ENCODE assay signal across 12 cellular contexts in the genomic region with DNA sequence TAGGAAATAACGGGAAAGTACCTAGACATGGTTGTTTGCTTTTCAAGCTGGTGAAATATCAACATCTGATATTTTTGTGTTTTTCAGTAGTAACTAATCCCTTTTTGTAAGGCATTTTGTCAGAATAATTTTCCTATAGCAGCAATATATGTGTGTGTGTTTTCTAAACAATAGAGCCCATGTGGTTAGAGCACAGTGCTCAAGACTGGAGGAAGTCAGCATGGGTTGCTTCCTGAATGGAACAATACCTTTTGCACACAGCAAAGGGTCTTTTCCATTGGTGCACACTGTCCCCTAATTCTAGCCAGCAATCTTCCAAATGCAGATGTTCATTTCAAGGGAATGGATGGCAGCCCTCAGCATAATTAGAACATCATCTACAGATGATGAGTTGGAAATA.
DNase-seq lines count a peak whose midpoint lies in the region; ATAC-seq and TF ChIP-seq lines count a peak whose summit lies in the region.
"Had no signal": no experiment of that assay in that cellular context is flagged by ENCODE, and none has a peak within 500 bp of the region (broad histone marks: within the 10 kb centered on the region; RNA-seq: fewer than 3 reads in every experiment).

No MANE protein-coding gene starts in this region.

- H3K27ac Mint-ChIP-seq in progenitor cell of endocrine pancreas = peak overlapping the region; percentile 97
- H3K27ac Mint-ChIP-seq: activated CD4-positive, alpha-beta T cell treated with anti-CD3 and anti-CD28 coated beads, Interleukin-2, amount 10 ng/mL, durations not matched to agents 7 days and 5 days had no signal

- no peaks in the 10 kb centered on the region for H3K36me3 Mint-ChIP-seq in progenitor cell of endocrine pancreas (ENCODE audit: insufficient read depth)

- H3K27ac ChIP-seq in caudate nucleus (ENCODE audit: low read depth, low read length) = peak overlapping the region; percentile 76
- peak overlapping the region; percentile 79 for H3K27ac ChIP-seq in right cardiac atrium (ENCODE audit: low read length)
- H3K27ac ChIP-seq in upper lobe of right lung = peak overlapping the region; percentile 43

- H3K9me3 ChIP-seq in right cardiac atrium (ENCODE audit: control insufficient read depth, low read length) (no peaks in the 10 kb centered on the region), upper lobe of right lung (no peaks in the 10 kb centered on the region)

- peaks cover 44% of the 10 kb centered on the region for H3K4me1 Mint-ChIP-seq in progenitor cell of endocrine pancreas (ENCODE audit: low read depth)
- H3K4me1 Mint-ChIP-seq: activated CD4-positive, alpha-beta T cell treated with anti-CD3 and anti-CD28 coated beads, Interleukin-2, amount 10 ng/mL, durations not matched to agents 7 days and 5 days had no signal

- TF ChIP-seq CTCF in progenitor cell of endocrine pancreas (IDR thresholded peaks at IDR 0.05; ENCODE audit: unreplicated experiment) (no peak), upper lobe of right lung (IDR thresholded peaks at IDR 0.05) (no peak)

- H3K27me3 ChIP-seq in right cardiac atrium (ENCODE audit: control insufficient read depth, insufficient read depth) = no peaks in the 10 kb centered on the region
- no peaks in the 10 kb centered on the region for H3K27me3 ChIP-seq in upper lobe of right lung

- H3K4me3 Mint-ChIP-seq in progenitor cell of endocrine pancreas (ENCODE audit: low read depth) = no peak overlapping the region
- H3K4me3 Mint-ChIP-seq: activated CD4-positive, alpha-beta T cell treated with anti-CD3 and anti-CD28 coated beads, Interleukin-2, amount 10 ng/mL, durations not matched to agents 7 days and 5 days had no signal

- 47% methylated on average over 1 of the region's 1 CpG for WGBS in right cardiac atrium

- H3K9me3 Mint-ChIP-seq in progenitor cell of endocrine pancreas (ENCODE audit: low read depth) = no peaks in the 10 kb centered on the region
- H3K9me3 Mint-ChIP-seq: activated CD4-positive, alpha-beta T cell treated with anti-CD3 and anti-CD28 coated beads, Interleukin-2, amount 10 ng/mL, durations not matched to agents 7 days and 5 days had no signal

- ATAC-seq in right cardiac atrium (peak in 1 of 2 donors; percentile 34), upper lobe of right lung (no peak), HG03342 (IDR thresholded peaks at IDR 0.05; ENCODE audit: unreplicated experiment) (no peak)

- no peaks in the 10 kb centered on the region for H3K36me3 ChIP-seq in upper lobe of right lung

- H3K4me3 ChIP-seq in right cardiac atrium (ENCODE audit: low read length) (no peak overlapping the region), upper lobe of right lung (no peak overlapping the region)

- no peaks in the 10 kb centered on the region for H3K27me3 Mint-ChIP-seq in progenitor cell of endocrine pancreas

- DNase-seq in caudate nucleus (lab: John Stamatoyannopoulos, UW) = no peak
- no peak for DNase-seq in right cardiac atrium
- no peak for DNase-seq in progenitor cell of endocrine pancreas (ENCODE audit: low spot score, unreplicated experiment)
- no peak for DNase-seq in upper lobe of right lung
- no peak for DNase-seq in H4 (ENCODE audit: low spot score)
- no peak for DNase-seq in activated CD8-positive, alpha-beta memory T cell treated with anti-CD3 and anti-CD28 coated beads for 24 hours
- DNase-seq: activated CD4-positive, alpha-beta T cell treated with anti-CD3 and anti-CD28 coated beads, Interleukin-2, amount 10 ng/mL, durations not matched to agents 7 days and 5 days; KG1; NCI-H1436; NCI-H526; T-helper 2 cell had no signal

- H3K4me1 ChIP-seq in right cardiac atrium (ENCODE audit: control insufficient read depth, insufficient read depth, low read length) = peaks cover 2% of the 10 kb centered on the region
- H3K4me1 ChIP-seq in upper lobe of right lung = peaks cover 33% of the 10 kb centered on the region

- intact Hi-C loops in right cardiac atrium (cut with DNase I) = no loop called here
- intact Hi-C loops in upper lobe of right lung (cut with DNase I) = no loop called here
